ENCODE assay signal across 21 cellular contexts in the genomic region with DNA sequence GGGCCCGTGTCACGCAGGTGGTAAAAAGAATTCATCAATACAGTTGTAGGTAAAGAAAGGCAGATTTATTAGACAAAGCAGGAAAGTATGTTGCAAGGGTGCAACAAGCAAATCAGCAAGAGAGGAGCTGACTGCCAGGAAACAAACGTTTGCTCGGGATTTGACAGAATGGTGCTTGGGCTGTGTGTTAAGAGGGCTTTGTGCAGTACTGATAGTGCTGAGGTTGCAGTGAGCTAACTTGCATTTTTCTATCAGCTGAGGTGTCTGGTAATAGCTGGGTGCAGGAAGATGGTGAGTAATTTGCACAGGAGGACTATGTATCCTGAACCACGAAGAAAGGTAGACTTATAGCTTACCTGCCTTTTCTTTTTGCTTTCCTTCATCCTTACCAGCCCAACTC. TPM values are rescaled to one million over a fixed set of nuclear protein-coding genes. Genes with fewer than 3 reads are reported as not detected.
"Had no signal": no experiment of that assay in that cellular context is flagged by ENCODE, and none has a peak within 500 bp of the region (broad histone marks: within the 10 kb centered on the region; RNA-seq: fewer than 3 reads in every experiment).

No MANE protein-coding gene starts in this region.

- H3K4me3 Mint-ChIP-seq: endodermal cell, nephron progenitor cell had no signal

- H3K27me3 ChIP-seq: colonic mucosa, heart left ventricle, right atrium auricular region, stomach, transverse colon had no signal

- H3K9me3 ChIP-seq: colonic mucosa, heart left ventricle, neutrophil, right atrium auricular region, stomach, thoracic aorta, transverse colon had no signal

- H3K27ac Mint-ChIP-seq: endodermal cell; naive thymus-derived CD4-positive, alpha-beta T cell; nephron progenitor cell had no signal

- H3K4me3 ChIP-seq: colonic mucosa, heart left ventricle, right atrium auricular region, stomach, thoracic aorta, transverse colon had no signal

- H3K9me3 Mint-ChIP-seq: endodermal cell; naive thymus-derived CD4-positive, alpha-beta T cell had no signal

- H3K36me3 ChIP-seq: colonic mucosa, heart left ventricle, neutrophil, right atrium auricular region, stomach, thoracic aorta, transverse colon had no signal

- DNase-seq: colonic mucosa; dermis blood vessel endothelial cell; endodermal cell; erythroblast; foreskin melanocyte; heart left ventricle; hippocampal formation; left colon; mesendoderm; naive thymus-derived CD4-positive, alpha-beta T cell; nephron progenitor cell; small intestine; stimulated activated CD4-positive, alpha-beta T cell treated with anti-CD3 and anti-CD28 coated beads, Interleukin-12 subunit alpha, Interleukin-12 subunit beta, amount 100 ng/mL, for 4 hours; stimulated activated naive CD4-positive, alpha-beta T cell; stomach; substantia nigra; transverse colon had no signal

- ATAC-seq: heart left ventricle; left colon; naive thymus-derived CD4-positive, alpha-beta T cell had no signal

- H3K4me1 ChIP-seq: colonic mucosa had no signal

- H3K27ac ChIP-seq: colonic mucosa, heart left ventricle, neutrophil, right atrium auricular region, stomach, thoracic aorta, transverse colon had no signal

RNA-seq across cellular contexts. Expression of gene FBLL1, which starts 46.7 kb away (rescaled TPM):
- total RNA-seq: left colon, mononuclear cell, thoracic aorta had no signal
